24 cellular contexts compared by ENCODE assay signal in genomic region chr4:1882850-1883271, GRCh38. TPM values are rescaled to one million over a fixed set of nuclear protein-coding genes. Genes with fewer than 3 reads are reported as not detected.
DNase-seq lines count a peak whose midpoint lies in the region; ATAC-seq and TF ChIP-seq lines count a peak whose summit lies in the region.
"Had no signal": no experiment of that assay in that cellular context is flagged by ENCODE, and none has a peak within 500 bp of the region (broad histone marks: within the 10 kb centered on the region; RNA-seq: fewer than 3 reads in every experiment).

No MANE protein-coding gene starts in this region.

- no peaks in the 10 kb centered on the region for H3K27me3 Mint-ChIP-seq in CD14-positive monocyte (ENCODE audit: low read depth in 3 of 3)
- H3K27me3 Mint-ChIP-seq in effector memory CD8-positive, alpha-beta T cell: no peaks in the 10 kb centered on the region
- H3K27me3 Mint-ChIP-seq: brain, IgD-negative memory B cell, naive B cell had no signal

- H3K4me3 ChIP-seq in adrenal gland (no peak overlapping the region), mesodermal cell (ENCODE audit: extremely low read depth, insufficient read depth, low read length, poor library complexity, severe bottlenecking) (no peak overlapping the region)
- H3K4me3 ChIP-seq: colonic mucosa, PC-9, sigmoid colon, suprapubic skin, vagina had no signal

- peaks cover 35% of the 10 kb centered on the region for H3K4me1 Mint-ChIP-seq in CD14-positive monocyte
- peaks cover 29 to 41% of the 10 kb centered on the region in 2 donors for H3K4me1 Mint-ChIP-seq in effector memory CD8-positive, alpha-beta T cell (ENCODE audit: low read depth in 2 of 2)

- no peak overlapping the region for H3K4me3 Mint-ChIP-seq in CD14-positive monocyte
- no peak overlapping the region for H3K4me3 Mint-ChIP-seq in effector memory CD8-positive, alpha-beta T cell
- H3K4me3 Mint-ChIP-seq: brain, endodermal cell, H9, IgD-negative memory B cell had no signal

- peaks cover 7 to 21% (median 11%) of the 10 kb centered on the region in 7 donors for H3K9me3 Mint-ChIP-seq in CD14-positive monocyte
- H3K9me3 Mint-ChIP-seq in effector memory CD8-positive, alpha-beta T cell: no peaks in the 10 kb centered on the region
- H3K9me3 Mint-ChIP-seq: endodermal cell, H9 had no signal

- no peak for ATAC-seq in GM21526 (IDR thresholded peaks at IDR 0.05; ENCODE audit: low FRiP score, unreplicated experiment)
- no peak for ATAC-seq in effector memory CD8-positive, alpha-beta T cell (replicated peaks)
- ATAC-seq: activated CD4-positive, CD25-positive, alpha-beta regulatory T cell treated with anti-CD3 and anti-CD28 coated beads, Interleukin-2, amount 50 U/mL, for 24 hours had no signal

- intact Hi-C loops in CD14-positive monocyte (cut with micrococcal nuclease) (loop anchor here in 1 of 2 donors (10.0 kb wide), 1 partner anchor 1098 kb away; no protein-coding TSS in a partner anchor), adrenal gland (cut with DNase I) (no loop called here)

- H3K36me3 Mint-ChIP-seq in CD14-positive monocyte: peaks cover 0 to 6% of the 10 kb centered on the region in 2 donors
- no peaks in the 10 kb centered on the region for H3K36me3 Mint-ChIP-seq in effector memory CD8-positive, alpha-beta T cell (ENCODE audit: insufficient read depth)
- H3K36me3 Mint-ChIP-seq: naive B cell had no signal

- TF ChIP-seq CTCF in CD14-positive monocyte (IDR thresholded peaks at IDR 0.05) (no peak), adrenal gland (IDR thresholded peaks at IDR 0.05) (no peak)

- H3K9me3 ChIP-seq in adrenal gland (replicated peaks in 1 of 3) (no peaks in the 10 kb centered on the region), mesodermal cell (ENCODE audit: control insufficient read depth, low read length) (no peaks in the 10 kb centered on the region)
- H3K9me3 ChIP-seq: colonic mucosa, sigmoid colon, suprapubic skin, vagina had no signal

- peaks cover 0 to 6% of the 10 kb centered on the region in 2 donors for H3K4me1 ChIP-seq in adrenal gland (replicated peaks in 1 of 2)
- peaks cover 6% of the 10 kb centered on the region for H3K4me1 ChIP-seq in mesodermal cell (ENCODE audit: control insufficient read depth, insufficient read depth, low read length, poor library complexity, severe bottlenecking)
- H3K4me1 ChIP-seq: parathyroid adenoma, suprapubic skin, vagina had no signal

- TF ChIP-seq POLR2A in adrenal gland (IDR thresholded peaks at IDR 0.05): no peak

- 43 to 64% (median 49%) methylated on average over 1 of the region's 1 CpG for WGBS in adrenal gland, 4 donors
- WGBS in mesodermal cell (ENCODE audit: insufficient coverage in 2 of 2), 2 experiments: 90 to 100% methylated on average over 1 of the region's 1 CpG

- peak overlapping the region in 4 of 7 donors; percentile 4 to 68 (median 52) for H3K27ac Mint-ChIP-seq in CD14-positive monocyte
- no peak overlapping the region for H3K27ac Mint-ChIP-seq in effector memory CD8-positive, alpha-beta T cell

- H3K27ac ChIP-seq in adrenal gland (no peak overlapping the region), mesodermal cell (ENCODE audit: low read depth, low read length, severe bottlenecking) (peak overlapping the region; percentile 16)
- H3K27ac ChIP-seq: colonic mucosa, HL-60, parathyroid adenoma, PC-9, sigmoid colon, suprapubic skin, vagina had no signal

- DNase-seq in CD14-positive monocyte (ENCODE audit: low spot score) (no peak), CMK (ENCODE audit: low read depth) (peak; percentile 86), adrenal gland (peak in 5 of 7 donors; percentile 33 to 73 (median 65)), NCI-H510A treated with DMSO at 0.1 percent for 48 hours (lab: John Stamatoyannopoulos, UW) (no peak)
- no peak for DNase-seq in effector memory CD8-positive, alpha-beta T cell
- DNase-seq: activated effector memory CD4-positive, alpha-beta T cell treated with Interleukin-2 at 50 U/mL for 16 hours; colonic mucosa; endodermal cell; H9; naive B cell; NCI-H1105 treated with DMSO at 0.1 percent for 48 hours; NCI-H2081 treated with DMSO at 0.1 percent for 48 hours; NCI-H446; PC-9; sigmoid colon had no signal

- H3K27me3 ChIP-seq in adrenal gland: no peaks in the 10 kb centered on the region
- H3K27me3 ChIP-seq: colonic mucosa, sigmoid colon, suprapubic skin, vagina had no signal

- H3K36me3 ChIP-seq in adrenal gland (replicated peaks in 1 of 2) (no peaks in the 10 kb centered on the region), mesodermal cell (ENCODE audit: control insufficient read depth, insufficient read depth, low read length) (peaks cover 18% of the 10 kb centered on the region)
- H3K36me3 ChIP-seq: colonic mucosa, sigmoid colon, suprapubic skin, vagina had no signal

RNA-seq across cellular contexts. Expression of gene NSD2, which starts 11.7 kb away (rescaled TPM):
- polyA plus RNA-seq in CD14-positive monocyte: 1 to 10 TPM; 1.9 to 2.3 TPM
- 100 to 1,000 TPM in 1 of 8 donors, 10 to 100 TPM in 7; 19.5 to 187 (median 28.4) TPM for total RNA-seq in adrenal gland
- 10 to 100 TPM; 11.1 to 21.1 (median 17.6) TPM for polyA plus RNA-seq in adrenal gland
- 72.4 TPM for polyA plus RNA-seq in mesodermal cell (2013, experiment 1 of 2)
- polyA plus RNA-seq in mesodermal cell (2013, experiment 2 of 2): 67.5 TPM

RNA-seq across cellular contexts. Expression of gene LETM1, which starts 26.9 kb away (rescaled TPM):
- polyA plus RNA-seq in CD14-positive monocyte (1 to 10 TPM; 6.2 to 9.0 TPM), adrenal gland (10 to 100 TPM; 20.8 to 36.0 (median 21.3) TPM)
- 100 to 1,000 TPM in 1 of 8 donors, 10 to 100 TPM in 7; 27.0 to 117 (median 41.1) TPM for total RNA-seq in adrenal gland
- 19.3 TPM for polyA plus RNA-seq in mesodermal cell (2013, experiment 1 of 2)
- polyA plus RNA-seq in mesodermal cell (2013, experiment 2 of 2): 18.9 TPM

Comparison
In these comparisons a context has a peak if more than half of its experiments do, and no peak if none do; other contexts are left out.
1. DNase-seq: peak in CMK (single experiment) and adrenal gland (5 of 7); none in CD14-positive monocyte (single experiment), NCI-H510A treated with DMSO at 0.1 percent for 48 hours (single experiment) and effector memory CD8-positive, alpha-beta T cell (0 of 3).
2. H3K27ac Mint-ChIP-seq: peak in CD14-positive monocyte (4 of 7); none in effector memory CD8-positive, alpha-beta T cell (0 of 2).